Comparison of ENCODE assay signal across 18 cellular contexts in genomic region chr7:99311702-99312101, GRCh38. TPM values are rescaled to one million over a fixed set of nuclear protein-coding genes. Genes with fewer than 3 reads are reported as not detected.
"Had no signal": no experiment of that assay in that cellular context is flagged by ENCODE, and none has a peak within 500 bp of the region (broad histone marks: within the 10 kb centered on the region; RNA-seq: fewer than 3 reads in every experiment).

No MANE protein-coding gene starts in this region.

- DNase-seq: activated CD4-positive, alpha-beta T cell treated with anti-CD3 and anti-CD28 coated beads for 36 hours; activated CD8-positive, alpha-beta memory T cell treated with anti-CD3 and anti-CD28 coated beads, Interleukin-2, amount 50 U/mL, for 4 hours; activated CD8-positive, alpha-beta T cell treated with anti-CD3 and anti-CD28 coated beads for 36 hours; activated naive CD4-positive, alpha-beta T cell treated with anti-CD3 and anti-CD28 coated beads for 36 hours; activated T-cell treated with anti-CD3 and anti-CD28 coated beads, Interleukin-2, amount 50 U/mL, for 72 hours; caudate nucleus; effector CD4-positive, alpha-beta T cell; hypothalamus; left cardiac atrium; naive thymus-derived CD4-positive, alpha-beta T cell; right cardiac atrium; small intestine; T1000; WERI-Rb-1 had no signal

- H3K4me3 ChIP-seq: lung had no signal

- ATAC-seq: activated CD4-positive, alpha-beta T cell treated with anti-CD3 and anti-CD28 coated beads for 36 hours; activated CD8-positive, alpha-beta T cell treated with anti-CD3 and anti-CD28 coated beads for 36 hours; activated T-cell treated with anti-CD3 and anti-CD28 coated beads, Interleukin-2, amount 50 U/mL, for 72 hours; naive thymus-derived CD4-positive, alpha-beta T cell; stimulated activated effector memory CD8-positive, alpha-beta T cell treated with anti-CD3 and anti-CD28 coated beads, Interleukin-12 subunit alpha, Interleukin-12 subunit beta, amount 100 ng/mL, for 72 hours had no signal

RNA-seq across cellular contexts. Expression of gene MYH16, which starts 39.1 kb away (rescaled TPM):
- total RNA-seq: activated CD4-positive, alpha-beta T cell treated with anti-CD3 and anti-CD28 coated beads for 36 hours; activated CD8-positive, alpha-beta T cell treated with anti-CD3 and anti-CD28 coated beads for 36 hours; activated naive CD4-positive, alpha-beta T cell treated with anti-CD3 and anti-CD28 coated beads for 36 hours; activated T-cell treated with anti-CD3 and anti-CD28 coated beads, Interleukin-2, amount 50 U/mL, for 72 hours; left cardiac atrium; lung; mononuclear cell; naive thymus-derived CD4-positive, alpha-beta T cell; right cardiac atrium; subcutaneous adipose tissue had no signal
